ENCODE assay signal across 8 cellular contexts in genomic region chr15:31442203-31443090, GRCh38.
DNase-seq lines count a peak whose midpoint lies in the region; ATAC-seq and TF ChIP-seq lines count a peak whose summit lies in the region.

No MANE protein-coding gene starts in this region.

- DNase-seq in DMS 273 treated with DMSO at 0.1 percent for 48 hours (lab: John Stamatoyannopoulos, UW) (peak; percentile 28), NCI-H226 (peak; percentile 19), dermis blood vessel endothelial cell (peak; percentile 30), omental fat pad (ENCODE audit: low spot score) (no peak)
- DNase-seq in stimulated activated CD4-positive, alpha-beta T cell treated with anti-CD3 and anti-CD28 coated beads, Interleukin-2, amount 100 ng/mL, for 48 hours = no peak

- ATAC-seq in omental fat pad (ENCODE audit: low FRiP score) (peak; percentile 10), HG03045 (IDR thresholded peaks at IDR 0.05; ENCODE audit: unreplicated experiment) (no peak), HG02840 (IDR thresholded peaks at IDR 0.05; ENCODE audit: low FRiP score, unreplicated experiment) (no peak), GM18498 (IDR thresholded peaks at IDR 0.05; ENCODE audit: unreplicated experiment) (no peak)

- no peak for TF ChIP-seq CTCF in omental fat pad (IDR thresholded peaks at IDR 0.05)

Comparison
In these comparisons a context has a peak if more than half of its experiments do, and no peak if none do; other contexts are left out.
1. DNase-seq: peak in DMS 273 treated with DMSO at 0.1 percent for 48 hours (single experiment), NCI-H226 (single experiment) and dermis blood vessel endothelial cell (single experiment); none in omental fat pad (single experiment) and stimulated activated CD4-positive, alpha-beta T cell treated with anti-CD3 and anti-CD28 coated beads, Interleukin-2, amount 100 ng/mL, for 48 hours (0 of 2).